8 cellular contexts compared by ENCODE assay signal in genomic region chr13:27251166-27252088, GRCh38. TPM values are rescaled to one million over a fixed set of nuclear protein-coding genes. Genes with fewer than 3 reads are reported as not detected.
DNase-seq lines count a peak whose midpoint lies in the region; ATAC-seq and TF ChIP-seq lines count a peak whose summit lies in the region.

Gene RPL21 (plus strand): TSS chr13:27251558. CDS start chr13:27253777, 2,219 bp downstream.

- peak within 1 kb of the TSS; percentile 60 for H2BK5ac ChIP-seq in mesendoderm (ENCODE audit: low read length)

- peak within 1 kb of the TSS; percentile 89 for H3K4me3 ChIP-seq in NT2/D1 (ENCODE audit: insufficient read length, low read depth)
- H3K4me3 ChIP-seq in endodermal cell (ENCODE audit: low read length), result peak within 1 kb of the TSS; percentile 96
- H3K4me3 ChIP-seq in mesendoderm (ENCODE audit: low read length), result peak within 1 kb of the TSS; percentile 84

- peak within 1 kb of the TSS; percentile 100 for H3K27ac Mint-ChIP-seq in endodermal cell

- H3K23ac ChIP-seq in mesendoderm (ENCODE audit: low read length), result peak within 1 kb of the TSS; percentile 84

- H3K27me3 ChIP-seq in NT2/D1 (ENCODE audit: insufficient read depth, insufficient read length) (no peaks in the 10 kb centered on the region), endodermal cell (ENCODE audit: control insufficient read depth, insufficient read depth, low read length, poor library complexity, severe bottlenecking) (no peaks in the 10 kb centered on the region), mesendoderm (ENCODE audit: insufficient read depth, low read length, poor library complexity) (no peaks in the 10 kb centered on the region)

- H3K9me3 ChIP-seq in NT2/D1 (ENCODE audit: insufficient read depth, low read length) (no peaks in the 10 kb centered on the region), endodermal cell (ENCODE audit: control insufficient read depth, low read length) (no peaks in the 10 kb centered on the region)

- H3K9me3 Mint-ChIP-seq in endodermal cell, result no peaks in the 10 kb centered on the region

- no peaks in the 10 kb centered on the region for H3K79me1 ChIP-seq in mesendoderm (ENCODE audit: low read length)

- H3K27ac ChIP-seq in endodermal cell (ENCODE audit: low read depth, low read length) (peak within 1 kb of the TSS; percentile 99), mesendoderm (ENCODE audit: low read depth, low read length) (peak within 1 kb of the TSS; percentile 7)

- peak within 1 kb of the TSS; percentile 44 for H2AK5ac ChIP-seq in mesendoderm (ENCODE audit: low read length)

- H3K4me3 Mint-ChIP-seq in endodermal cell, result peak within 1 kb of the TSS; percentile 95

- no peak within 1 kb of the TSS for H4K8ac ChIP-seq in mesendoderm (ENCODE audit: low read depth, low read length)

- H4K5ac ChIP-seq in mesendoderm (ENCODE audit: low read length), result peak within 1 kb of the TSS; percentile 77

- peak within 1 kb of the TSS; percentile 97 for H3K56ac ChIP-seq in mesendoderm (ENCODE audit: low read length)

- H3K9ac ChIP-seq in NT2/D1 (ENCODE audit: insufficient read length, low read depth) (peak within 1 kb of the TSS; percentile 98), endodermal cell (ENCODE audit: extremely low read depth, low read length, poor library complexity, severe bottlenecking) (peak within 1 kb of the TSS; percentile 95), mesendoderm (ENCODE audit: low read length) (peak within 1 kb of the TSS; percentile 97)

- H3K79me2 ChIP-seq in mesendoderm (ENCODE audit: control insufficient read depth, insufficient read depth, low read length), result peaks cover 33% of the 10 kb centered on the region

- TF ChIP-seq CTCF in endodermal cell (conservative IDR thresholded peaks at IDR 0.05), result no peak

- H3K18ac ChIP-seq in mesendoderm (ENCODE audit: low read length), result peak within 1 kb of the TSS; percentile 11

- no peaks in the 10 kb centered on the region for H3K27me3 Mint-ChIP-seq in endodermal cell (ENCODE audit: insufficient read depth)

- H3K36me3 Mint-ChIP-seq in endodermal cell (ENCODE audit: low read depth), result peaks cover 37% of the 10 kb centered on the region

- WGBS in endodermal cell (ENCODE audit: insufficient coverage in 1 of 2, insufficient read length in 1 of 2), 2 experiments, result 0% methylated on average over 39 to 69 of the region's 69 CpGs
- WGBS in mesendoderm (ENCODE audit: extremely low coverage, insufficient coverage, low lambda C conversion rate), result no CpG with 5 or more reads among the region's 69 CpGs

- peak within 1 kb of the TSS; percentile 97 for H3K4ac ChIP-seq in mesendoderm (ENCODE audit: low read depth, low read length)

- H3K36me3 ChIP-seq in NT2/D1 (ENCODE audit: insufficient read depth, insufficient read length, low read length) (peaks cover 49% of the 10 kb centered on the region), endodermal cell (ENCODE audit: control insufficient read depth, insufficient read depth, low read length) (peaks cover 39% of the 10 kb centered on the region), mesendoderm (ENCODE audit: control insufficient read depth, insufficient read depth, low read length) (no peaks in the 10 kb centered on the region)

- no peaks in the 10 kb centered on the region for H3K4me1 ChIP-seq in NT2/D1 (ENCODE audit: insufficient read depth, insufficient read length)
- H3K4me1 ChIP-seq in endodermal cell (ENCODE audit: control insufficient read depth, insufficient read depth, low read length), result no peaks in the 10 kb centered on the region
- no peaks in the 10 kb centered on the region for H3K4me1 ChIP-seq in mesendoderm (ENCODE audit: control insufficient read depth, low read depth, low read length)

- H3K4me1 Mint-ChIP-seq in endodermal cell, result peaks cover 19% of the 10 kb centered on the region

- peak; percentile 89 for ATAC-seq in GM21360 (IDR thresholded peaks at IDR 0.05; ENCODE audit: unreplicated experiment)

- H2BK120ac ChIP-seq in mesendoderm (ENCODE audit: low read depth, low read length), result no peak within 1 kb of the TSS

- H3K4me2 ChIP-seq in mesendoderm (ENCODE audit: low read length), result peak within 1 kb of the TSS; percentile 97

- DNase-seq in COLO829 (ENCODE audit: low spot score) (peak; percentile 84), HT1080 (ENCODE audit: low read depth) (peak; percentile 92), NT2/D1 (ENCODE audit: low read depth, low spot score) (peak; percentile 90), endodermal cell (peak; percentile 94), mesendoderm (peak; percentile 97)
- peak; percentile 80 for DNase-seq in activated CD8-positive, alpha-beta memory T cell treated with anti-CD3 and anti-CD28 coated beads, Interleukin-2, amount 50 U/mL, for 1 hour (ENCODE audit: extremely low read depth)
- DNase-seq in stimulated activated CD8-positive, alpha-beta memory T cell treated with anti-CD3 and anti-CD28 coated beads, Interleukin-15, amount 100 ng/mL, for 1 hour (ENCODE audit: low read depth), result peak; percentile 90

- H2BK15ac ChIP-seq in mesendoderm (replicated peaks; ENCODE audit: low read depth), result no peak within 1 kb of the TSS

RNA-seq across cellular contexts. Expression of gene RPL21, which starts in this region (rescaled TPM):
- total RNA-seq in HT1080 (2014; rRNA removed; shearing (Covaris generic)), result 982 and 1,844 TPM in 2 replicates
- 1,686 and 2,051 TPM in 2 replicates for polyA plus RNA-seq in HT1080 (2015; cell fraction: cytosol; rRNA removed)
- 531 and 614 TPM in 2 replicates for polyA plus RNA-seq in HT1080 (2015; cell fraction: nucleus; rRNA removed)
- 100 to 1,000 TPM; 882 to 975 TPM for total RNA-seq in endodermal cell
- polyA plus RNA-seq in endodermal cell (2013, experiment 1 of 2), result 1,851 TPM
- polyA plus RNA-seq in endodermal cell (2013, experiment 2 of 2), result 1,837 TPM
- polyA plus RNA-seq in mesendoderm (2013, experiment 1 of 2), result 3,149 TPM
- polyA plus RNA-seq in mesendoderm (2013, experiment 2 of 2), result 3,180 TPM

Comparison
In these comparisons a context has a peak if more than half of its experiments do, and no peak if none do; other contexts are left out.
1. Peak in every context shown above with its lines: DNase-seq, ATAC-seq, H3K4me3 ChIP-seq and H3K27ac ChIP-seq.